In the genomic region with DNA sequence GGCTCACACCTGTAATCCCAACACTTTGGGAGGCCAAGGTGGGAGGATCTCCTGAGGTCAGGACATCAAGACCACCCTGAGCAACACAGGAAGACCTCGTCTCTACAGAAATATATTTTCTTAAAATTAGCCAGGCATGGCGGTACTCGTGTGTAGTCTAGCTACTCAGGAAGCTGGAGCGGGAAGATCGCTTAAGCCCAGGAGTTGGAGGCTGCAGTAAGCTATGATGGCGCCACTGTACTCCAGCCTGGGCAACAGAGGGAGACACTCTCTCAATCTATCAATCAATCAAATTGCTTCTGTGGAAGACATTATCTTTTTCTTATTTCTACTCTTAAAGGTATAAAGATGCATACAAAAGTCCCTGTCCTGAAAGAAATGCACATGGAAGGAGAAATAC, we compare ENCODE assay signal across 1 cellular context.
TF ChIP-seq lines count a peak whose summit lies in the region.

No MANE protein-coding gene starts in this region.

TF ChIP-seq in HepG2, 621 proteins besides CTCF, POLR2A, EP300 and RAD21 (continued from another document):
- TF ChIP-seq, protein P1, sequence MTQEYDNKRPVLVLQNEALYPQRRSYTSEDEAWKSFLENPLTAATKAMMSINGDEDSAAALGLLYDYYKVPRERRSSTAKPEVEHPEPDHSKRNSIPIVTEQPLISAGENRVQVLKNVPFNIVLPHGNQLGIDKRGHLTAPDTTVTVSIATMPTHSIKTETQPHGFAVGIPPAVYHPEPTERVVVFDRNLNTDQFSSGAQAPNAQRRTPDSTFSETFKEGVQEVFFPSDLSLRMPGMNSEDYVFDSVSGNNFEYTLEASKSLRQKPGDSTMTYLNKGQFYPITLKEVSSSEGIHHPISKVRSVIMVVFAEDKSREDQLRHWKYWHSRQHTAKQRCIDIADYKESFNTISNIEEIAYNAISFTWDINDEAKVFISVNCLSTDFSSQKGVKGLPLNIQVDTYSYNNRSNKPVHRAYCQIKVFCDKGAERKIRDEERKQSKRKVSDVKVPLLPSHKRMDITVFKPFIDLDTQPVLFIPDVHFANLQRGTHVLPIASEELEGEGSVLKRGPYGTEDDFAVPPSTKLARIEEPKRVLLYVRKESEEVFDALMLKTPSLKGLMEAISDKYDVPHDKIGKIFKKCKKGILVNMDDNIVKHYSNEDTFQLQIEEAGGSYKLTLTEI (CRISPR knock-in tag; conservative IDR thresholded peaks at IDR 0.05): no peak
- TF ChIP-seq, protein P2, sequence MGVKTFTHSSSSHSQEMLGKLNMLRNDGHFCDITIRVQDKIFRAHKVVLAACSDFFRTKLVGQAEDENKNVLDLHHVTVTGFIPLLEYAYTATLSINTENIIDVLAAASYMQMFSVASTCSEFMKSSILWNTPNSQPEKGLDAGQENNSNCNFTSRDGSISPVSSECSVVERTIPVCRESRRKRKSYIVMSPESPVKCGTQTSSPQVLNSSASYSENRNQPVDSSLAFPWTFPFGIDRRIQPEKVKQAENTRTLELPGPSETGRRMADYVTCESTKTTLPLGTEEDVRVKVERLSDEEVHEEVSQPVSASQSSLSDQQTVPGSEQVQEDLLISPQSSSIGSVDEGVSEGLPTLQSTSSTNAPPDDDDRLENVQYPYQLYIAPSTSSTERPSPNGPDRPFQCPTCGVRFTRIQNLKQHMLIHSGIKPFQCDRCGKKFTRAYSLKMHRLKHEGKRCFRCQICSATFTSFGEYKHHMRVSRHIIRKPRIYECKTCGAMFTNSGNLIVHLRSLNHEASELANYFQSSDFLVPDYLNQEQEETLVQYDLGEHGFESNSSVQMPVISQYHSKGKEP (CRISPR knock-in tag; IDR thresholded peaks at IDR 0.05): no peak
- TF ChIP-seq HNRNPH1 (optimal IDR thresholded peaks at IDR 0.05; ENCODE audit: low read depth, low read length): no peak
- no peak for TF ChIP-seq ZNF589 (CRISPR knock-in tag; conservative IDR thresholded peaks at IDR 0.05)
- no peak for TF ChIP-seq SKIL (CRISPR knock-in tag; IDR thresholded peaks at IDR 0.05; ENCODE audit: borderline replicate concordance)
- TF ChIP-seq ZNF724P (CRISPR knock-in tag; IDR thresholded peaks at IDR 0.05; ENCODE audit: borderline replicate concordance): no peak
